1 cellular context compared by ENCODE assay signal in the genomic region with DNA sequence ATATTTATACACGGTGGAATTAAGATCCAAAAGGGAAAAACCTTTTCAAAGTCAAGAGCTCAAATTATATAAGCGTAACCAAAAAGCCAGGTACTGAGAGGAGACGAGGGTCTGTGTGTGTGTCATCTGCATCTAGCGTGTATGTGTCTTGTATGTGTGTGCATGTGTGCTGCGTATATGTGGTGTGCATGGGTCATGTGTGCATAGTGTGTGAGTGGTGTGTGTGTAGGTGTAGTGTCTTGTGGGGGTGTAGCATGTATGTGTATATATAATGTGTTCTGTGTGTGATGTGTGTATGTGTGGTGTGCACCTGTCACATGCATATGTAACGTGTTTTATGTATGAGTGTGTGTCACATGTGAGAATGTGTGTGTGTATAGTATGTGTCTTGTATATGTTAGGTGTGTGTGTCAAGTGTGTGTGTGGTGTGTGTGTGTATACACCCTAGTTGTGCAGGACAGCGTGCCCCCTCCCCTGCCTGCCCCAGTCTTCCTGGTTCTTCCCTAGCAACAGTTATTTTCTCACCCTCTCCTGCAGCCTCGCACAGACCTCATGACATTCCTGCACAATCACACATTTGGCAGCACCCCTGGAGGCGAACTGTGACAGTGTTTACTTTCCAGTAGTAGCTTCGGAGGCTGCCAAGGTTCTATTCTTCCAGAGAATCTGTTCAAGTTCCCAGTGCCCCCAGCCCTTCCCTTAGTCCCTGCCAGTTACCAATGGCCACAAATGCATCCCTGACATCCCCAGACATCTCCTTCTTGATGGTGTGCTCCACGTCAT.
TF ChIP-seq lines count a peak whose summit lies in the region.

No MANE protein-coding gene starts in this region.

TF ChIP-seq in HepG2, 621 proteins besides CTCF, POLR2A, EP300 and RAD21:
- TF ChIP-seq, protein P1, sequence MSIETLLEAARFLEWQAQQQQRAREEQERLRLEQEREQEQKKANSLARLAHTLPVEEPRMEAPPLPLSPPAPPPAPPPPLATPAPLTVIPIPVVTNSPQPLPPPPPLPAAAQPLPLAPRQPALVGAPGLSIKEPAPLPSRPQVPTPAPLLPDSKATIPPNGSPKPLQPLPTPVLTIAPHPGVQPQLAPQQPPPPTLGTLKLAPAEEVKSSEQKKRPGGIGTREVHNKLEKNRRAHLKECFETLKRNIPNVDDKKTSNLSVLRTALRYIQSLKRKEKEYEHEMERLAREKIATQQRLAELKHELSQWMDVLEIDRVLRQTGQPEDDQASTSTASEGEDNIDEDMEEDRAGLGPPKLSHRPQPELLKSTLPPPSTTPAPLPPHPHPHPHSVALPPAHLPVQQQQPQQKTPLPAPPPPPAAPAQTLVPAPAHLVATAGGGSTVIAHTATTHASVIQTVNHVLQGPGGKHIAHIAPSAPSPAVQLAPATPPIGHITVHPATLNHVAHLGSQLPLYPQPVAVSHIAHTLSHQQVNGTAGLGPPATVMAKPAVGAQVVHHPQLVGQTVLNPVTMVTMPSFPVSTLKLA (IDR thresholded peaks at IDR 0.05) = 0 out of 2 replicates have a peak, but pooled peaks have one; percentile 22
- TF ChIP-seq, protein P2, sequence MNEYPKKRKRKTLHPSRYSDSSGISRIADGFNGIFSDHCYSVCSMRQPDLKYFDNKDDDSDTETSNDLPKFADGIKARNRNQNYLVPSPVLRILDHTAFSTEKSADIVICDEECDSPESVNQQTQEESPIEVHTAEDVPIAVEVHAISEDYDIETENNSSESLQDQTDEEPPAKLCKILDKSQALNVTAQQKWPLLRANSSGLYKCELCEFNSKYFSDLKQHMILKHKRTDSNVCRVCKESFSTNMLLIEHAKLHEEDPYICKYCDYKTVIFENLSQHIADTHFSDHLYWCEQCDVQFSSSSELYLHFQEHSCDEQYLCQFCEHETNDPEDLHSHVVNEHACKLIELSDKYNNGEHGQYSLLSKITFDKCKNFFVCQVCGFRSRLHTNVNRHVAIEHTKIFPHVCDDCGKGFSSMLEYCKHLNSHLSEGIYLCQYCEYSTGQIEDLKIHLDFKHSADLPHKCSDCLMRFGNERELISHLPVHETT (CRISPR knock-in tag; conservative IDR thresholded peaks at IDR 0.05) = no peak
TF ChIP-seq in HepG2: peak in this region for 1.
